In genomic region chr10:104317195-104318095, GRCh38 we compare ENCODE assay signal across 12 cellular contexts. TPM values are rescaled to one million over a fixed set of nuclear protein-coding genes. Genes with fewer than 3 reads are reported as not detected.
A peak's percentile ranks its signal among the peaks of the same experiment; 100 is the strongest.
DNase-seq lines count a peak whose midpoint lies in the region; ATAC-seq and TF ChIP-seq lines count a peak whose summit lies in the region.
"Had no signal": no experiment of that assay in that cellular context is flagged by ENCODE, and none has a peak within 500 bp of the region (broad histone marks: within the 10 kb centered on the region; RNA-seq: fewer than 3 reads in every experiment).

No MANE protein-coding gene starts in this region.

- peak overlapping the region; percentile 47 for H3K9ac ChIP-seq in adipocyte (ENCODE audit: low read length)
- H3K9ac ChIP-seq in iPS-20b (ENCODE audit: low read depth, low read length), result no peak overlapping the region

- no peaks in the 10 kb centered on the region for H3K9me3 ChIP-seq in adipocyte (ENCODE audit: control insufficient read depth, low read length)
- H3K9me3 ChIP-seq in iPS-20b (ENCODE audit: insufficient read depth, low read depth, low read length), result no peaks in the 10 kb centered on the region
- H3K9me3 ChIP-seq in tibial nerve, result no peaks in the 10 kb centered on the region

- TF ChIP-seq CTCF in tibial nerve (IDR thresholded peaks at IDR 0.05), result no peak

- WGBS in tibial nerve, 2 donors, result 49 to 52% methylated on average over 10 of the region's 10 CpGs

- H3K36me3 ChIP-seq in adipocyte (ENCODE audit: control insufficient read depth, insufficient read depth, low read length, severe bottlenecking) (peaks cover 32% of the 10 kb centered on the region), iPS-20b (ENCODE audit: insufficient read depth, low read depth, low read length) (peaks cover 37% of the 10 kb centered on the region), tibial nerve (peaks cover 0 to 37% (median 33%) of the 10 kb centered on the region in 3 donors)

- H3K27me3 ChIP-seq in adipocyte (replicated peaks; ENCODE audit: control insufficient read depth, insufficient read depth, low read length), result no peaks in the 10 kb centered on the region
- no peaks in the 10 kb centered on the region for H3K27me3 ChIP-seq in iPS-20b (ENCODE audit: insufficient read depth, low read length)
- no peaks in the 10 kb centered on the region for H3K27me3 ChIP-seq in tibial nerve

- ATAC-seq in HG03521 (IDR thresholded peaks at IDR 0.05; ENCODE audit: unreplicated experiment) (no peak), GM21619 (IDR thresholded peaks at IDR 0.05; ENCODE audit: unreplicated experiment) (no peak)
- ATAC-seq: naive thymus-derived CD8-positive, alpha-beta T cell; stimulated activated naive CD8-positive, alpha-beta T cell treated with anti-CD3 and anti-CD28 coated beads, Interleukin-15, amount 100 ng/mL, for 72 hours had no signal

- H3K4me3 ChIP-seq in adipocyte (ENCODE audit: low read length) (peak overlapping the region; percentile 22), iPS-20b (ENCODE audit: low read length) (peak overlapping the region; percentile 4; the same call in 1 of the 2 replicates), tibial nerve (no peak overlapping the region)

- TF ChIP-seq EP300 in tibial nerve (IDR thresholded peaks at IDR 0.05), result peak in 1 of 2 donors; percentile 42

- H3K4me1 ChIP-seq in adipocyte (ENCODE audit: control insufficient read depth, insufficient read depth, low read length) (peaks cover 43% of the 10 kb centered on the region), iPS-20b (ENCODE audit: insufficient read depth, low read length) (peaks cover 25% of the 10 kb centered on the region), tibial nerve (peaks cover 0 to 72% (median 58%) of the 10 kb centered on the region in 4 donors)

- TF ChIP-seq POLR2A in tibial nerve (IDR thresholded peaks at IDR 0.05), result no peak

- DNase-seq in NCI-H82 (lab: John Stamatoyannopoulos, UW), result peak; percentile 42
- no peak for DNase-seq in NCI-H82 treated with DMSO at 0.1 percent for 48 hours (lab: John Stamatoyannopoulos, UW; ENCODE audit: unreplicated experiment)
- DNase-seq in adipocyte (ENCODE audit: low read depth), result peak; percentile 92
- DNase-seq in tibial nerve (ENCODE audit: low spot score in 2 of 2), result peak; percentile 24 to 51
- no peak for DNase-seq in DMS79 treated with DMSO at 0.1 percent for 48 hours (lab: John Stamatoyannopoulos, UW)
- DNase-seq: naive thymus-derived CD8-positive, alpha-beta T cell; NCI-H1048; stimulated activated naive CD8-positive, alpha-beta T cell treated with anti-CD3 and anti-CD28 coated beads, Interleukin-15, amount 100 ng/mL, for 72 hours; T-helper 9 cell had no signal

- H3K27ac ChIP-seq in iPS-20b (ENCODE audit: low read length) (peak overlapping the region; percentile 22), tibial nerve (peak overlapping the region; percentile 21 to 97 (median 61))

RNA-seq across cellular contexts. Expression of gene ITPRIP, which starts 20.8 kb away (rescaled TPM):
- total RNA-seq in tibial nerve, result 10 to 100 TPM; 22.6 to 58.2 (median 39.9) TPM

RNA-seq across cellular contexts. Expression of gene CFAP58, which starts 36.2 kb away (rescaled TPM):
- under 1 TPM in 2 of 4 donors, not detected in 2; 0.20 to 0.21 TPM for total RNA-seq in tibial nerve
- total RNA-seq: naive thymus-derived CD8-positive, alpha-beta T cell had no signal

RNA-seq across cellular contexts. Expression of gene GSTO2, which starts 48.5 kb away (rescaled TPM):
- total RNA-seq in tibial nerve, result 1 to 10 TPM in 2 of 4 donors, under 1 TPM in 2; 0.30 to 1.7 (median 1.0) TPM

Comparison
In these comparisons a context has a peak if more than half of its experiments do, and no peak if none do; other contexts are left out.
1. DNase-seq: peak in NCI-H82 (single experiment), adipocyte (single experiment) and tibial nerve (2 of 2); none in NCI-H82 treated with DMSO at 0.1 percent for 48 hours (single experiment) and DMS79 treated with DMSO at 0.1 percent for 48 hours (single experiment).
2. H3K4me3 ChIP-seq: peak in adipocyte (single experiment) and iPS-20b (single experiment); none in tibial nerve (0 of 4).